1 cellular context compared by ENCODE assay signal in the genomic region with DNA sequence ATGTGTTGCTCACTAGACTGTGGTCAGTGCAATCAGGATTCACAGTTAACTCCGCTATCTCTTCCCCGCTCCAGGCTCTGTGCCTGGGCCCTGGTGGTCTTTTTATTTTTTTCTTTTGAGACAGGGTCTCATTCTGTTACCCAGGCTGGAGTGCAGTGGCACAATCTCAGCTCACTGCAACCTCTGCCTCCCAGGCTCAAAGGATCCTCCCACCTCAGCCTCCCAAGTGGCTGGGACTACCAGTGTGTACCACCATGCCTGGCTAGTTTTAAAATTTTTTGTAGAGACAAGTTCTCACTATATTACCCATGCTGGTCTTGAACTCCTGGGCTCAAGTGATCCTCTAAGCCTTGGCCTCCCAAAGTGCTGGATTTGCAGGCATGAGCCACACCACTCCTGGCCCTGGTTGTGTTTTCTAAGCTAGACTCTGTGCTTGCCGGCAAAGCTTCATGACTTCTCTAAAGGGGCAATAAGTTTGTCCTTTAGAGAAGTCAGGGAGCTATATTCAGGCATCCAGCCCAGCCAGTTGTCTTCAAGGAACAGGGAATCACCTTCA.
TF ChIP-seq lines count a peak whose summit lies in the region.

No MANE protein-coding gene starts in this region.

TF ChIP-seq in K562, 482 proteins besides CTCF, POLR2A, EP300 and RAD21 (continues in another document):
- TF ChIP-seq, protein P1, sequence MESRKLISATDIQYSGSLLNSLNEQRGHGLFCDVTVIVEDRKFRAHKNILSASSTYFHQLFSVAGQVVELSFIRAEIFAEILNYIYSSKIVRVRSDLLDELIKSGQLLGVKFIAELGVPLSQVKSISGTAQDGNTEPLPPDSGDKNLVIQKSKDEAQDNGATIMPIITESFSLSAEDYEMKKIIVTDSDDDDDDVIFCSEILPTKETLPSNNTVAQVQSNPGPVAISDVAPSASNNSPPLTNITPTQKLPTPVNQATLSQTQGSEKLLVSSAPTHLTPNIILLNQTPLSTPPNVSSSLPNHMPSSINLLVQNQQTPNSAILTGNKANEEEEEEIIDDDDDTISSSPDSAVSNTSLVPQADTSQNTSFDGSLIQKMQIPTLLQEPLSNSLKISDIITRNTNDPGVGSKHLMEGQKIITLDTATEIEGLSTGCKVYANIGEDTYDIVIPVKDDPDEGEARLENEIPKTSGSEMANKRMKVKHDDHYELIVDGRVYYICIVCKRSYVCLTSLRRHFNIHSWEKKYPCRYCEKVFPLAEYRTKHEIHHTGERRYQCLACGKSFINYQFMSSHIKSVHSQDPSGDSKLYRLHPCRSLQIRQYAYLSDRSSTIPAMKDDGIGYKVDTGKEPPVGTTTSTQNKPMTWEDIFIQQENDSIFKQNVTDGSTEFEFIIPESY (CRISPR knock-in tag; IDR thresholded peaks at IDR 0.05), result no peak
- TF ChIP-seq ETV5 (CRISPR knock-in tag; IDR thresholded peaks at IDR 0.05; ENCODE audit: low read depth), result 0 out of 2 replicates have a peak, but pooled peaks have one; percentile 9
- TF ChIP-seq, protein P2, sequence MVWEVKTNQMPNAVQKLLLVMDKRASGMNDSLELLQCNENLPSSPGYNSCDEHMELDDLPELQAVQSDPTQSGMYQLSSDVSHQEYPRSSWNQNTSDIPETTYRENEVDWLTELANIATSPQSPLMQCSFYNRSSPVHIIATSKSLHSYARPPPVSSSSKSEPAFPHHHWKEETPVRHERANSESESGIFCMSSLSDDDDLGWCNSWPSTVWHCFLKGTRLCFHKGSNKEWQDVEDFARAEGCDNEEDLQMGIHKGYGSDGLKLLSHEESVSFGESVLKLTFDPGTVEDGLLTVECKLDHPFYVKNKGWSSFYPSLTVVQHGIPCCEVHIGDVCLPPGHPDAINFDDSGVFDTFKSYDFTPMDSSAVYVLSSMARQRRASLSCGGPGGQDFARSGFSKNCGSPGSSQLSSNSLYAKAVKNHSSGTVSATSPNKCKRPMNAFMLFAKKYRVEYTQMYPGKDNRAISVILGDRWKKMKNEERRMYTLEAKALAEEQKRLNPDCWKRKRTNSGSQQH (CRISPR knock-in tag; IDR thresholded peaks at IDR 0.05), result no peak
- no peak for TF ChIP-seq ZNF274 (IDR thresholded peaks at IDR 0.05; ENCODE audit: borderline replicate concordance, low read depth, low read length)
- TF ChIP-seq TOE1 (IDR thresholded peaks at IDR 0.05; ENCODE audit: borderline replicate concordance), result no peak
- no peak for TF ChIP-seq TOE1 (CRISPR knock-in tag; IDR thresholded peaks at IDR 0.05; ENCODE audit: borderline replicate concordance, low read depth)
- TF ChIP-seq MAZ (CRISPR knock-in tag; conservative IDR thresholded peaks at IDR 0.05 in 1 of 2, IDR thresholded peaks at IDR 0.05 in 1 of 2), result no peak
- TF ChIP-seq ZNF224 (CRISPR knock-in tag; IDR thresholded peaks at IDR 0.05), result no peak
- no peak for TF ChIP-seq FOXJ3 (CRISPR knock-in tag; IDR thresholded peaks at IDR 0.05)
- no peak for TF ChIP-seq BCL6 (CRISPR knock-in tag; IDR thresholded peaks at IDR 0.05)
- TF ChIP-seq ZNF668 (CRISPR knock-in tag; IDR thresholded peaks at IDR 0.05), result no peak
- no peak for TF ChIP-seq SRF (CRISPR knock-in tag; IDR thresholded peaks at IDR 0.05)
- no peak for TF ChIP-seq ETS2 (tag; IDR thresholded peaks at IDR 0.05; ENCODE audit: borderline replicate concordance, poor library complexity, severe bottlenecking)
- no peak for TF ChIP-seq MIER1 (IDR thresholded peaks at IDR 0.05; ENCODE audit: low read depth)
- no peak for TF ChIP-seq BRD9 (IDR thresholded peaks at IDR 0.05; ENCODE audit: low read depth, partially characterized antibody)
- TF ChIP-seq ZNF551 (CRISPR knock-in tag; IDR thresholded peaks at IDR 0.05), result 0 out of 2 replicates have a peak, but pooled peaks have one; percentile 24
- TF ChIP-seq HOXB6 (CRISPR knock-in tag; IDR thresholded peaks at IDR 0.05; ENCODE audit: borderline replicate concordance), result no peak
- TF ChIP-seq, protein P3, sequence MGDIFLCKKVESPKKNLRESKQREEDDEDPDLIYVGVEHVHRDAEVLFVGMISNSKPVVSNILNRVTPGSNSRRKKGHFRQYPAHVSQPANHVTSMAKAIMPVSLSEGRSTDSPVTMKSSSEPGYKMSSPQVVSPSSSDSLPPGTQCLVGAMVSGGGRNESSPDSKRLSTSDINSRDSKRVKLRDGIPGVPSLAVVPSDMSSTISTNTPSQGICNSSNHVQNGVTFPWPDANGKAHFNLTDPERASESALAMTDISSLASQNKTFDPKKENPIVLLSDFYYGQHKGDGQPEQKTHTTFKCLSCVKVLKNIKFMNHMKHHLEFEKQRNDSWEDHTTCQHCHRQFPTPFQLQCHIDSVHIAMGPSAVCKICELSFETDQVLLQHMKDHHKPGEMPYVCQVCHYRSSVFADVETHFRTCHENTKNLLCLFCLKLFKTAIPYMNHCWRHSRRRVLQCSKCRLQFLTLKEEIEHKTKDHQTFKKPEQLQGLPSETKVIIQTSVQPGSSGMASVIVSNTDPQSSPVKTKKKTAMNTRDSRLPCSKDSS (IDR thresholded peaks at IDR 0.05; ENCODE audit: low read depth, partially characterized antibody), result no peak
- TF ChIP-seq YBX1 (IDR thresholded peaks at IDR 0.05), result no peak
- TF ChIP-seq CHCHD3 (CRISPR knock-in tag; IDR thresholded peaks at IDR 0.05), result no peak
- TF ChIP-seq, protein P4, sequence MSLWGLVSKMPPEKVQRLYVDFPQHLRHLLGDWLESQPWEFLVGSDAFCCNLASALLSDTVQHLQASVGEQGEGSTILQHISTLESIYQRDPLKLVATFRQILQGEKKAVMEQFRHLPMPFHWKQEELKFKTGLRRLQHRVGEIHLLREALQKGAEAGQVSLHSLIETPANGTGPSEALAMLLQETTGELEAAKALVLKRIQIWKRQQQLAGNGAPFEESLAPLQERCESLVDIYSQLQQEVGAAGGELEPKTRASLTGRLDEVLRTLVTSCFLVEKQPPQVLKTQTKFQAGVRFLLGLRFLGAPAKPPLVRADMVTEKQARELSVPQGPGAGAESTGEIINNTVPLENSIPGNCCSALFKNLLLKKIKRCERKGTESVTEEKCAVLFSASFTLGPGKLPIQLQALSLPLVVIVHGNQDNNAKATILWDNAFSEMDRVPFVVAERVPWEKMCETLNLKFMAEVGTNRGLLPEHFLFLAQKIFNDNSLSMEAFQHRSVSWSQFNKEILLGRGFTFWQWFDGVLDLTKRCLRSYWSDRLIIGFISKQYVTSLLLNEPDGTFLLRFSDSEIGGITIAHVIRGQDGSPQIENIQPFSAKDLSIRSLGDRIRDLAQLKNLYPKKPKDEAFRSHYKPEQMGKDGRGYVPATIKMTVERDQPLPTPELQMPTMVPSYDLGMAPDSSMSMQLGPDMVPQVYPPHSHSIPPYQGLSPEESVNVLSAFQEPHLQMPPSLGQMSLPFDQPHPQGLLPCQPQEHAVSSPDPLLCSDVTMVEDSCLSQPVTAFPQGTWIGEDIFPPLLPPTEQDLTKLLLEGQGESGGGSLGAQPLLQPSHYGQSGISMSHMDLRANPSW (CRISPR knock-in tag; IDR thresholded peaks at IDR 0.05), result peak; percentile 21; the same call in 1 of the 2 replicates
- no peak for TF ChIP-seq ZNF23 (CRISPR knock-in tag; IDR thresholded peaks at IDR 0.05)
- no peak for TF ChIP-seq YY1 (IDR thresholded peaks at IDR 0.05; ENCODE audit: borderline replicate concordance in 1 of 3, control insufficient read depth in 1 of 3, extremely low read depth in 1 of 3, insufficient read depth in 3 of 3, insufficient read length in 1 of 3, insufficient replicate concordance in 2 of 3, low read depth in 1 of 3, low read length in 2 of 3)
- TF ChIP-seq DIDO1 (tag; IDR thresholded peaks at IDR 0.05; ENCODE audit: low read depth), result no peak
- no peak for TF ChIP-seq BRCA1 (IDR thresholded peaks at IDR 0.05)
- no peak for TF ChIP-seq BRCA1 (CRISPR knock-in tag; IDR thresholded peaks at IDR 0.05)
- TF ChIP-seq, protein P5, sequence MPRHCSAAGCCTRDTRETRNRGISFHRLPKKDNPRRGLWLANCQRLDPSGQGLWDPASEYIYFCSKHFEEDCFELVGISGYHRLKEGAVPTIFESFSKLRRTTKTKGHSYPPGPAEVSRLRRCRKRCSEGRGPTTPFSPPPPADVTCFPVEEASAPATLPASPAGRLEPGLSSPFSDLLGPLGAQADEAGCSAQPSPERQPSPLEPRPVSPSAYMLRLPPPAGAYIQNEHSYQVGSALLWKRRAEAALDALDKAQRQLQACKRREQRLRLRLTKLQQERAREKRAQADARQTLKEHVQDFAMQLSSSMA (CRISPR knock-in tag; IDR thresholded peaks at IDR 0.05), result 0 out of 2 replicates have a peak, but pooled peaks have one; percentile 31
- TF ChIP-seq KDM5B (IDR thresholded peaks at IDR 0.05; ENCODE audit: insufficient replicate concordance, low read depth, low read length), result no peak
- TF ChIP-seq MYC (IDR thresholded peaks at IDR 0.05; ENCODE audit: low read depth, low read length), result no peak
- no peak for TF ChIP-seq MYC (CRISPR knock-in tag; IDR thresholded peaks at IDR 0.05; ENCODE audit: borderline replicate concordance, low read depth)
- TF ChIP-seq ZNF830 (CRISPR knock-in tag; IDR thresholded peaks at IDR 0.05), result no peak
- TF ChIP-seq, protein P6, sequence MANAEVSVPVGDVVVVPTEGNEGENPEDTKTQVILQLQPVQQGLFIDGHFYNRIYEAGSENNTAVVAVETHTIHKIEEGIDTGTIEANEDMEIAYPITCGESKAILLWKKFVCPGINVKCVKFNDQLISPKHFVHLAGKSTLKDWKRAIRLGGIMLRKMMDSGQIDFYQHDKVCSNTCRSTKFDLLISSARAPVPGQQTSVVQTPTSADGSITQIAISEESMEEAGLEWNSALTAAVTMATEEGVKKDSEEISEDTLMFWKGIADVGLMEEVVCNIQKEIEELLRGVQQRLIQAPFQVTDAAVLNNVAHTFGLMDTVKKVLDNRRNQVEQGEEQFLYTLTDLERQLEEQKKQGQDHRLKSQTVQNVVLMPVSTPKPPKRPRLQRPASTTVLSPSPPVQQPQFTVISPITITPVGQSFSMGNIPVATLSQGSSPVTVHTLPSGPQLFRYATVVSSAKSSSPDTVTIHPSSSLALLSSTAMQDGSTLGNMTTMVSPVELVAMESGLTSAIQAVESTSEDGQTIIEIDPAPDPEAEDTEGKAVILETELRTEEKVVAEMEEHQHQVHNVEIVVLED (CRISPR knock-in tag; IDR thresholded peaks at IDR 0.05), result no peak
- TF ChIP-seq ZBTB1 (CRISPR knock-in tag; IDR thresholded peaks at IDR 0.05; ENCODE audit: borderline replicate concordance, low read depth), result 0 out of 2 replicates have a peak, but pooled peaks have one; percentile 12
- no peak for TF ChIP-seq ASH1L (IDR thresholded peaks at IDR 0.05; ENCODE audit: borderline replicate concordance, low read depth, partially characterized antibody)
- TF ChIP-seq PCBP1 (IDR thresholded peaks at IDR 0.05; ENCODE audit: low read depth, low read length, poor library complexity, severe bottlenecking), result no peak
- no peak for TF ChIP-seq ZNF3 (CRISPR knock-in tag; IDR thresholded peaks at IDR 0.05)
- TF ChIP-seq EHMT2 (IDR thresholded peaks at IDR 0.05), result no peak
- no peak for TF ChIP-seq ZNF41 (CRISPR knock-in tag; conservative IDR thresholded peaks at IDR 0.05)
- TF ChIP-seq, protein P7, sequence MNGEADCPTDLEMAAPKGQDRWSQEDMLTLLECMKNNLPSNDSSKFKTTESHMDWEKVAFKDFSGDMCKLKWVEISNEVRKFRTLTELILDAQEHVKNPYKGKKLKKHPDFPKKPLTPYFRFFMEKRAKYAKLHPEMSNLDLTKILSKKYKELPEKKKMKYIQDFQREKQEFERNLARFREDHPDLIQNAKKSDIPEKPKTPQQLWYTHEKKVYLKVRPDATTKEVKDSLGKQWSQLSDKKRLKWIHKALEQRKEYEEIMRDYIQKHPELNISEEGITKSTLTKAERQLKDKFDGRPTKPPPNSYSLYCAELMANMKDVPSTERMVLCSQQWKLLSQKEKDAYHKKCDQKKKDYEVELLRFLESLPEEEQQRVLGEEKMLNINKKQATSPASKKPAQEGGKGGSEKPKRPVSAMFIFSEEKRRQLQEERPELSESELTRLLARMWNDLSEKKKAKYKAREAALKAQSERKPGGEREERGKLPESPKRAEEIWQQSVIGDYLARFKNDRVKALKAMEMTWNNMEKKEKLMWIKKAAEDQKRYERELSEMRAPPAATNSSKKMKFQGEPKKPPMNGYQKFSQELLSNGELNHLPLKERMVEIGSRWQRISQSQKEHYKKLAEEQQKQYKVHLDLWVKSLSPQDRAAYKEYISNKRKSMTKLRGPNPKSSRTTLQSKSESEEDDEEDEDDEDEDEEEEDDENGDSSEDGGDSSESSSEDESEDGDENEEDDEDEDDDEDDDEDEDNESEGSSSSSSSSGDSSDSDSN (IDR thresholded peaks at IDR 0.05; ENCODE audit: borderline replicate concordance in 1 of 2, low read depth in 2 of 2, low read length in 2 of 2), result 0 out of 4 replicates have a peak, but pooled peaks of 1 of the 2 experiments have one; percentile 9
- TF ChIP-seq NR2C2 (CRISPR knock-in tag; IDR thresholded peaks at IDR 0.05), result no peak
- TF ChIP-seq NR2C2 (tag; IDR thresholded peaks at IDR 0.05), result no peak
- TF ChIP-seq ZNF263 (CRISPR knock-in tag; IDR thresholded peaks at IDR 0.05; ENCODE audit: borderline replicate concordance), result 0 out of 2 replicates have a peak, but pooled peaks have one; percentile 7
- TF ChIP-seq, protein P8, sequence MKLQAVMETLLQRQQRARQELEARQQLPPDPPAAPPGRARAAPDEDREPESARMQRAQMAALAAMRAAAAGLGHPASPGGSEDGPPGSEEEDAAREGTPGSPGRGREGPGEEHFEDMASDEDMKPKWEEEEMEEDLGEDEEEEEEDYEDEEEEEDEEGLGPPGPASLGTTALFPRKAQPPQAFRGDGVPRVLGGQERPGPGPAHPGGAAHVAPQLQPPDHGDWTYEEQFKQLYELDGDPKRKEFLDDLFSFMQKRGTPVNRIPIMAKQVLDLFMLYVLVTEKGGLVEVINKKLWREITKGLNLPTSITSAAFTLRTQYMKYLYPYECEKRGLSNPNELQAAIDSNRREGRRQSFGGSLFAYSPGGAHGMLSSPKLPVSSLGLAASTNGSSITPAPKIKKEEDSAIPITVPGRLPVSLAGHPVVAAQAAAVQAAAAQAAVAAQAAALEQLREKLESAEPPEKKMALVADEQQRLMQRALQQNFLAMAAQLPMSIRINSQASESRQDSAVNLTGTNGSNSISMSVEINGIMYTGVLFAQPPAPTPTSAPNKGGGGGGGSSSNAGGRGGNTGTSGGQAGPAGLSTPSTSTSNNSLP (IDR thresholded peaks at IDR 0.05; ENCODE audit: borderline replicate concordance, low read depth, low read length), result no peak
- TF ChIP-seq, protein P9, sequence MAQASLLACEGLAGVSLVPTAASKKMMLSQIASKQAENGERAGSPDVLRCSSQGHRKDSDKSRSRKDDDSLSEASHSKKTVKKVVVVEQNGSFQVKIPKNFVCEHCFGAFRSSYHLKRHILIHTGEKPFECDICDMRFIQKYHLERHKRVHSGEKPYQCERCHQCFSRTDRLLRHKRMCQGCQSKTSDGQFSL (CRISPR knock-in tag; IDR thresholded peaks at IDR 0.05), result no peak
- TF ChIP-seq, protein P9 (tag; IDR thresholded peaks at IDR 0.05), result no peak
- no peak for TF ChIP-seq CBFB (CRISPR knock-in tag; IDR thresholded peaks at IDR 0.05)
- TF ChIP-seq STAT5A (IDR thresholded peaks at IDR 0.05; ENCODE audit: borderline replicate concordance, low read length), result no peak
- no peak for TF ChIP-seq MEF2A (IDR thresholded peaks at IDR 0.05; ENCODE audit: control insufficient read depth, low read depth, low read length)
